1 cellular context compared by ENCODE assay signal in genomic region chr20:62143118-62143975, GRCh38.
TF ChIP-seq lines count a peak whose summit lies in the region.

PSMA7 (minus strand) TSS chr20:62143394; CDS start chr20:62143303, 91 bp downstream.
SS18L1 (plus strand) TSS chr20:62143769; CDS start chr20:62143821, 52 bp downstream.

TF ChIP-seq in HepG2, 621 proteins besides CTCF, POLR2A, EP300 and RAD21 (continued from another document and continues in another):
- peak; percentile 93 for TF ChIP-seq YEATS4 (CRISPR knock-in tag; IDR thresholded peaks at IDR 0.05; ENCODE audit: borderline replicate concordance)
- no peak for TF ChIP-seq ZBTB8A (CRISPR knock-in tag; IDR thresholded peaks at IDR 0.05; ENCODE audit: borderline replicate concordance, low read depth)
- TF ChIP-seq ZNF329 (CRISPR knock-in tag; IDR thresholded peaks at IDR 0.05; ENCODE audit: low read depth) = no peak; the same call in 1 of the 2 replicates
- no peak for TF ChIP-seq IRF1 (CRISPR knock-in tag; IDR thresholded peaks at IDR 0.05; ENCODE audit: low read depth)
- no peak for TF ChIP-seq HOXA7 (CRISPR knock-in tag; IDR thresholded peaks at IDR 0.05)
- no peak for TF ChIP-seq MATR3 (CRISPR knock-in tag; IDR thresholded peaks at IDR 0.05)
- no peak for TF ChIP-seq ZNF235 (CRISPR knock-in tag; IDR thresholded peaks at IDR 0.05; ENCODE audit: borderline replicate concordance)
- peak; percentile 74 for TF ChIP-seq ZNF792 (CRISPR knock-in tag; IDR thresholded peaks at IDR 0.05)
- TF ChIP-seq CREBL2 (CRISPR knock-in tag; IDR thresholded peaks at IDR 0.05; ENCODE audit: borderline replicate concordance) = peak; percentile 76
- TF ChIP-seq UBTF (CRISPR knock-in tag; IDR thresholded peaks at IDR 0.05) = peak; percentile 85; the same call in 1 of the 2 replicates
- no peak for TF ChIP-seq ZNF143 (CRISPR knock-in tag; IDR thresholded peaks at IDR 0.05)
- TF ChIP-seq MXD3 (CRISPR knock-in tag; IDR thresholded peaks at IDR 0.05) = peak; percentile 86
- TF ChIP-seq MAFG (CRISPR knock-in tag; IDR thresholded peaks at IDR 0.05) = no peak
- TF ChIP-seq PAX8 (CRISPR knock-in tag; IDR thresholded peaks at IDR 0.05; ENCODE audit: borderline replicate concordance) = no peak
- no peak for TF ChIP-seq ZSCAN9 (CRISPR knock-in tag; IDR thresholded peaks at IDR 0.05; ENCODE audit: borderline replicate concordance)
- TF ChIP-seq JUNB (CRISPR knock-in tag; IDR thresholded peaks at IDR 0.05; ENCODE audit: borderline replicate concordance) = no peak
- peak; percentile 73 for TF ChIP-seq TFE3 (CRISPR knock-in tag; IDR thresholded peaks at IDR 0.05)
- no peak; the same call in 1 of the 2 replicates for TF ChIP-seq SOX13 (IDR thresholded peaks at IDR 0.05)
- TF ChIP-seq SOX13 (CRISPR knock-in tag; conservative IDR thresholded peaks at IDR 0.05 in 1 of 2, IDR thresholded peaks at IDR 0.05 in 1 of 2) = peak in 1 of 2 experiments; percentile 54; a peak in 2 of 4 replicates
- TF ChIP-seq GPN1 (CRISPR knock-in tag; IDR thresholded peaks at IDR 0.05; ENCODE audit: borderline replicate concordance) = 0 out of 2 replicates have a peak, but pooled peaks have one; percentile 62
- no peak for TF ChIP-seq PLSCR1 (CRISPR knock-in tag; IDR thresholded peaks at IDR 0.05; ENCODE audit: borderline replicate concordance)
- no peak for TF ChIP-seq MAFF (IDR thresholded peaks at IDR 0.05; ENCODE audit: low read depth, low read length)
- TF ChIP-seq SAFB2 (CRISPR knock-in tag; IDR thresholded peaks at IDR 0.05; ENCODE audit: borderline replicate concordance, low read depth) = peak; percentile 82
- TF ChIP-seq ZNF567 (CRISPR knock-in tag; IDR thresholded peaks at IDR 0.05; ENCODE audit: borderline replicate concordance) = no peak; the same call in 1 of the 2 replicates
- TF ChIP-seq SOX6 (IDR thresholded peaks at IDR 0.05) = no peak
- no peak for TF ChIP-seq SOX6 (CRISPR knock-in tag; IDR thresholded peaks at IDR 0.05)
- TF ChIP-seq KDM5B (CRISPR knock-in tag; IDR thresholded peaks at IDR 0.05; ENCODE audit: borderline replicate concordance) = peak; percentile 75; the same call in 1 of the 2 replicates
- 0 out of 2 replicates have a peak, but pooled peaks have one; percentile 39 for TF ChIP-seq ZBTB7B (CRISPR knock-in tag; IDR thresholded peaks at IDR 0.05)
- no peak for TF ChIP-seq ADNP (CRISPR knock-in tag; IDR thresholded peaks at IDR 0.05)
- TF ChIP-seq MIER2 (CRISPR knock-in tag; IDR thresholded peaks at IDR 0.05) = 0 out of 2 replicates have a peak, but pooled peaks have one; percentile 30
- no peak for TF ChIP-seq THYN1 (CRISPR knock-in tag; IDR thresholded peaks at IDR 0.05; ENCODE audit: borderline replicate concordance, low read depth)
- no peak for TF ChIP-seq ZFP36L1 (CRISPR knock-in tag; IDR thresholded peaks at IDR 0.05)
- TF ChIP-seq RORA (CRISPR knock-in tag; IDR thresholded peaks at IDR 0.05) = no peak
- TF ChIP-seq ZSCAN22 (CRISPR knock-in tag; IDR thresholded peaks at IDR 0.05) = 0 out of 2 replicates have a peak, but pooled peaks have one; percentile 43
- peak; percentile 71 for TF ChIP-seq NR2C2 (CRISPR knock-in tag; IDR thresholded peaks at IDR 0.05; ENCODE audit: borderline replicate concordance)
- peak; percentile 83 for TF ChIP-seq KMT2A (CRISPR knock-in tag; IDR thresholded peaks at IDR 0.05)
- 0 out of 4 replicates have a peak, but pooled peaks of 1 of the 2 experiments have one; percentile 20 for TF ChIP-seq NR2F1 (CRISPR knock-in tag; IDR thresholded peaks at IDR 0.05)
- TF ChIP-seq GATAD1 (CRISPR knock-in tag; IDR thresholded peaks at IDR 0.05) = peak; percentile 64; the same call in 1 of the 2 replicates
- TF ChIP-seq ZNF547 (CRISPR knock-in tag; IDR thresholded peaks at IDR 0.05) = peak; percentile 78; the same call in 1 of the 2 replicates
- TF ChIP-seq ZHX1 (CRISPR knock-in tag; IDR thresholded peaks at IDR 0.05; ENCODE audit: low read depth) = no peak
- TF ChIP-seq ZNF207 (IDR thresholded peaks at IDR 0.05; ENCODE audit: borderline replicate concordance) = no peak
- TF ChIP-seq IRF2 (CRISPR knock-in tag; IDR thresholded peaks at IDR 0.05) = peak; percentile 24; the same call in 1 of the 2 replicates
- peak; percentile 73; the same call in 1 of the 2 replicates for TF ChIP-seq GLI4 (CRISPR knock-in tag; IDR thresholded peaks at IDR 0.05; ENCODE audit: borderline replicate concordance)
- TF ChIP-seq CENPX (CRISPR knock-in tag; IDR thresholded peaks at IDR 0.05) = no peak
- peak; percentile 32; the same call in 1 of the 2 replicates for TF ChIP-seq ZNF7 (CRISPR knock-in tag; IDR thresholded peaks at IDR 0.05)
- TF ChIP-seq ZBTB34 (CRISPR knock-in tag; IDR thresholded peaks at IDR 0.05) = no peak
- no peak for TF ChIP-seq ZBTB1 (CRISPR knock-in tag; IDR thresholded peaks at IDR 0.05; ENCODE audit: borderline replicate concordance)
- TF ChIP-seq ZNF713 (CRISPR knock-in tag; IDR thresholded peaks at IDR 0.05) = no peak
- 0 out of 2 replicates have a peak, but pooled peaks have one; percentile 72 for TF ChIP-seq PBX3 (CRISPR knock-in tag; IDR thresholded peaks at IDR 0.05; ENCODE audit: borderline replicate concordance)
- TF ChIP-seq HMGXB4 (CRISPR knock-in tag; IDR thresholded peaks at IDR 0.05; ENCODE audit: borderline replicate concordance in 1 of 2, low read depth in 1 of 2) = peak; percentile 67 to 80; a peak in 3 of 4 replicates
- no peak for TF ChIP-seq NCOA5 (CRISPR knock-in tag; IDR thresholded peaks at IDR 0.05)
- TF ChIP-seq ZNF282 (IDR thresholded peaks at IDR 0.05; ENCODE audit: partially characterized antibody) = no peak
